Comparison of ENCODE assay signal across 18 cellular contexts in genomic region chr3:105821433-105821832, GRCh38. TPM values are rescaled to one million over a fixed set of nuclear protein-coding genes. Genes with fewer than 3 reads are reported as not detected.
DNase-seq lines count a peak whose midpoint lies in the region; ATAC-seq and TF ChIP-seq lines count a peak whose summit lies in the region.
"Had no signal": no experiment of that assay in that cellular context is flagged by ENCODE, and none has a peak within 500 bp of the region (broad histone marks: within the 10 kb centered on the region; RNA-seq: fewer than 3 reads in every experiment).

No MANE protein-coding gene starts in this region.

- no peaks in the 10 kb centered on the region for H3K27me3 Mint-ChIP-seq in stimulated activated naive CD8-positive, alpha-beta T cell treated with anti-CD3 and anti-CD28 coated beads, Interleukin-15, Interleukin-2, amounts not matched to agents 100 ng/mL and 50 ng/mL, for 24 hours
- no peaks in the 10 kb centered on the region for H3K27me3 Mint-ChIP-seq in stimulated activated naive CD8-positive, alpha-beta T cell treated with anti-CD3 and anti-CD28 coated beads, Interleukin-15, amount 100 ng/mL, for 72 hours
- H3K27me3 Mint-ChIP-seq in activated naive CD8-positive, alpha-beta T cell treated with anti-CD3 and anti-CD28 coated beads, Interleukin-2, amount 50 U/mL, for 24 hours, result no peaks in the 10 kb centered on the region

- peak overlapping the region; percentile 38 for H3K4me3 Mint-ChIP-seq in stimulated activated naive CD8-positive, alpha-beta T cell treated with anti-CD3 and anti-CD28 coated beads, Interleukin-15, Interleukin-2, amounts not matched to agents 100 ng/mL and 50 ng/mL, for 24 hours
- H3K4me3 Mint-ChIP-seq in stimulated activated naive CD8-positive, alpha-beta T cell treated with anti-CD3 and anti-CD28 coated beads, Interleukin-15, amount 100 ng/mL, for 72 hours, result no peak overlapping the region
- no peak overlapping the region for H3K4me3 Mint-ChIP-seq in activated naive CD8-positive, alpha-beta T cell treated with anti-CD3 and anti-CD28 coated beads, Interleukin-2, amount 50 U/mL, for 24 hours
- H3K4me3 Mint-ChIP-seq: T-helper 2 cell treated with Interferon-gamma antibody and Interleukin-4, amounts not matched to agents 5 μg/mL and 100 μg/mL, for 36 hours had no signal

- H3K4me3 ChIP-seq in right lobe of liver (no peak overlapping the region), tibial nerve (no peak overlapping the region)
- H3K4me3 ChIP-seq: BLaER1, dorsolateral prefrontal cortex, K562, prostate gland, suprapubic skin had no signal

- 14% methylated on average over 2 of the region's 2 CpGs for WGBS in right lobe of liver (ENCODE audit: insufficient coverage, low coverage, low lambda C conversion rate, missing lambda C conversion rate)
- 52 to 65% methylated on average over 2 of the region's 2 CpGs for WGBS in tibial nerve, 2 donors

- peaks cover 71% of the 10 kb centered on the region for H3K4me1 Mint-ChIP-seq in stimulated activated naive CD8-positive, alpha-beta T cell treated with anti-CD3 and anti-CD28 coated beads, Interleukin-15, Interleukin-2, amounts not matched to agents 100 ng/mL and 50 ng/mL, for 24 hours (ENCODE audit: low read depth)
- peaks cover 70% of the 10 kb centered on the region for H3K4me1 Mint-ChIP-seq in stimulated activated naive CD8-positive, alpha-beta T cell treated with anti-CD3 and anti-CD28 coated beads, Interleukin-15, amount 100 ng/mL, for 72 hours
- peaks cover 76% of the 10 kb centered on the region for H3K4me1 Mint-ChIP-seq in activated naive CD8-positive, alpha-beta T cell treated with anti-CD3 and anti-CD28 coated beads, Interleukin-2, amount 50 U/mL, for 24 hours

- peak; percentile 46 to 73 for TF ChIP-seq EP300 in tibial nerve (IDR thresholded peaks at IDR 0.05)

- intact Hi-C loops in right lobe of liver (cut with DNase I), result no loop called here

- no peaks in the 10 kb centered on the region for H3K27me3 ChIP-seq in right lobe of liver
- no peaks in the 10 kb centered on the region for H3K27me3 ChIP-seq in tibial nerve
- H3K27me3 ChIP-seq: BLaER1, dorsolateral prefrontal cortex, suprapubic skin had no signal

- H3K4me1 ChIP-seq in right lobe of liver (peaks cover 0 to 28% (median 9%) of the 10 kb centered on the region in 4 donors), tibial nerve (peaks cover 0 to 28% (median 14%) of the 10 kb centered on the region in 4 donors)
- H3K4me1 ChIP-seq: BLaER1, prostate gland had no signal

- no peak for ATAC-seq in stimulated activated naive CD8-positive, alpha-beta T cell treated with anti-CD3 and anti-CD28 coated beads, Interleukin-15, amount 100 ng/mL, for 72 hours
- ATAC-seq in activated naive CD8-positive, alpha-beta T cell treated with anti-CD3 and anti-CD28 coated beads, Interleukin-2, amount 50 U/mL, for 24 hours, result no peak
- peak; percentile 73 to 96 (median 81) for ATAC-seq in right lobe of liver
- ATAC-seq: K562 had no signal

- TF ChIP-seq CTCF in right lobe of liver (IDR thresholded peaks at IDR 0.05) (no peak), tibial nerve (IDR thresholded peaks at IDR 0.05) (no peak)

- H3K9me3 ChIP-seq in right lobe of liver (no peaks in the 10 kb centered on the region), tibial nerve (no peaks in the 10 kb centered on the region)
- H3K9me3 ChIP-seq: BLaER1, prostate gland, suprapubic skin had no signal

- peak overlapping the region; percentile 73 for H3K27ac Mint-ChIP-seq in stimulated activated naive CD8-positive, alpha-beta T cell treated with anti-CD3 and anti-CD28 coated beads, Interleukin-15, Interleukin-2, amounts not matched to agents 100 ng/mL and 50 ng/mL, for 24 hours
- H3K27ac Mint-ChIP-seq in stimulated activated naive CD8-positive, alpha-beta T cell treated with anti-CD3 and anti-CD28 coated beads, Interleukin-15, amount 100 ng/mL, for 72 hours, result peak overlapping the region in 1 of 2 donors; percentile 30
- H3K27ac Mint-ChIP-seq in activated naive CD8-positive, alpha-beta T cell treated with anti-CD3 and anti-CD28 coated beads, Interleukin-2, amount 50 U/mL, for 24 hours, result peak overlapping the region; percentile 76
- H3K27ac Mint-ChIP-seq: T-helper 2 cell treated with Interferon-gamma antibody and Interleukin-4, amounts not matched to agents 5 μg/mL and 100 μg/mL, for 36 hours had no signal

- H3K36me3 ChIP-seq in right lobe of liver (no peaks in the 10 kb centered on the region), tibial nerve (peaks cover 0 to 25% (median 0%) of the 10 kb centered on the region in 3 donors)
- H3K36me3 ChIP-seq: prostate gland had no signal

- no peak for DNase-seq in stimulated activated naive CD8-positive, alpha-beta T cell treated with anti-CD3 and anti-CD28 coated beads, Interleukin-15, amount 100 ng/mL, for 72 hours
- no peak for DNase-seq in activated naive CD8-positive, alpha-beta T cell treated with anti-CD3 and anti-CD28 coated beads, Interleukin-2, amount 50 U/mL, for 24 hours
- peak in 2 of 3 donors; percentile 46 to 66 for DNase-seq in right lobe of liver
- no peak for DNase-seq in tibial nerve (ENCODE audit: low spot score in 2 of 2)
- DNase-seq in NCI-H82 treated with DMSO at 0.1 percent for 48 hours (lab: John Stamatoyannopoulos, UW; ENCODE audit: unreplicated experiment), result no peak
- DNase-seq in DMS53 treated with DMSO at 0.1 percent for 48 hours (lab: John Stamatoyannopoulos, UW; ENCODE audit: unreplicated experiment), result no peak
- no peak for DNase-seq in NK-92 (lab: John Stamatoyannopoulos, UW; ENCODE audit: unreplicated experiment)
- DNase-seq: activated T-cell treated with anti-CD3 and anti-CD28 coated beads, Interleukin-2, amount 50 U/mL, for 1 hour; DMS153; dorsolateral prefrontal cortex; NCI-H1048; NK-92 treated with Interleukin-12 subunit alpha and Interleukin-12 subunit beta, amount 100 ng/mL, for 24 hours had no signal

- TF ChIP-seq POLR2A in right lobe of liver (IDR thresholded peaks at IDR 0.05), result no peak
- TF ChIP-seq POLR2A in tibial nerve (IDR thresholded peaks at IDR 0.05), result no peak

- H3K27ac ChIP-seq in right lobe of liver, result peak overlapping the region in 2 of 3 donors; percentile 69 to 70
- peak overlapping the region in 2 of 4 donors; percentile 65 to 68 for H3K27ac ChIP-seq in tibial nerve
- H3K27ac ChIP-seq: BLaER1, prostate gland, suprapubic skin had no signal

- no peaks in the 10 kb centered on the region for H3K9me3 Mint-ChIP-seq in stimulated activated naive CD8-positive, alpha-beta T cell treated with anti-CD3 and anti-CD28 coated beads, Interleukin-15, Interleukin-2, amounts not matched to agents 100 ng/mL and 50 ng/mL, for 24 hours
- peaks cover 0 to 12% of the 10 kb centered on the region in 2 donors for H3K9me3 Mint-ChIP-seq in stimulated activated naive CD8-positive, alpha-beta T cell treated with anti-CD3 and anti-CD28 coated beads, Interleukin-15, amount 100 ng/mL, for 72 hours
- peaks cover 4% of the 10 kb centered on the region for H3K9me3 Mint-ChIP-seq in activated naive CD8-positive, alpha-beta T cell treated with anti-CD3 and anti-CD28 coated beads, Interleukin-2, amount 50 U/mL, for 24 hours
- H3K9me3 Mint-ChIP-seq: T-helper 2 cell treated with Interferon-gamma antibody and Interleukin-4, amounts not matched to agents 5 μg/mL and 100 μg/mL, for 36 hours had no signal

- peaks cover 79% of the 10 kb centered on the region for H3K36me3 Mint-ChIP-seq in stimulated activated naive CD8-positive, alpha-beta T cell treated with anti-CD3 and anti-CD28 coated beads, Interleukin-15, Interleukin-2, amounts not matched to agents 100 ng/mL and 50 ng/mL, for 24 hours (ENCODE audit: low read depth)
- H3K36me3 Mint-ChIP-seq in activated naive CD8-positive, alpha-beta T cell treated with anti-CD3 and anti-CD28 coated beads, Interleukin-2, amount 50 U/mL, for 24 hours (ENCODE audit: low read depth), result peaks cover 78% of the 10 kb centered on the region

RNA-seq across cellular contexts. Expression of gene CBLB, which starts 47.4 kb away (rescaled TPM):
- total RNA-seq in right lobe of liver (10 to 100 TPM in 5 of 6 experiments, 1 to 10 TPM in 1; 9.4 to 21.4 (median 18.2) TPM), tibial nerve (100 to 1,000 TPM; 154 to 177 (median 169) TPM)

Comparison
In these comparisons a context has a peak if more than half of its experiments do, and no peak if none do; other contexts are left out.
1. ATAC-seq: peak in right lobe of liver (4 of 4); none in stimulated activated naive CD8-positive, alpha-beta T cell treated with anti-CD3 and anti-CD28 coated beads, Interleukin-15, amount 100 ng/mL, for 72 hours (single experiment) and activated naive CD8-positive, alpha-beta T cell treated with anti-CD3 and anti-CD28 coated beads, Interleukin-2, amount 50 U/mL, for 24 hours (single experiment).
2. DNase-seq: peak in right lobe of liver (2 of 3); none in stimulated activated naive CD8-positive, alpha-beta T cell treated with anti-CD3 and anti-CD28 coated beads, Interleukin-15, amount 100 ng/mL, for 72 hours (0 of 2), activated naive CD8-positive, alpha-beta T cell treated with anti-CD3 and anti-CD28 coated beads, Interleukin-2, amount 50 U/mL, for 24 hours (single experiment), tibial nerve (0 of 2), NCI-H82 treated with DMSO at 0.1 percent for 48 hours (single experiment), DMS53 treated with DMSO at 0.1 percent for 48 hours (single experiment) and NK-92 (single experiment).
3. RNA of gene CBLB, which starts 47.4 kb away (total RNA-seq): 154 to 177 TPM in tibial nerve; 9.4 to 21.4 TPM in right lobe of liver; every median in the first group is over 4 times any median in the second.